Comparison of ENCODE assay signal across 10 cellular contexts in the genomic region with DNA sequence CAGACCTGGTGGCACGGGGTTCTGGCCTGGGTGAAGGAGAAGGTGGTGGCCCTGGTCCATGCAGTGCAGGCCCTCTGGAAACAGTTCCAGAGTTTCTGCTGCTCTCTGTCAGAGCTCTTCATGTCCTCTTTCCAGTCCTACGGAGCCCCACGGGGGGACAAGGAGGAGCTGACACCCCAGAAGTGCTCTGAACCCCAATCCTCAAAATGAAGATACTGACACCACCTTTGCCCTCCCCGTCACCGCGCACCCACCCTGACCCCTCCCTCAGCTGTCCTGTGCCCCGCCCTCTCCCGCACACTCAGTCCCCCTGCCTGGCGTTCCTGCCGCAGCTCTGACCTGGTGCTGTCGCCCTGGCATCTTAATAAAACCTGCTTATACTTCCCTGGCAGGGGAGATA. TPM values are rescaled to one million over a fixed set of nuclear protein-coding genes. Genes with fewer than 3 reads are reported as not detected.
DNase-seq lines count a peak whose midpoint lies in the region; ATAC-seq and TF ChIP-seq lines count a peak whose summit lies in the region.
"Not testable (repeated sequence)": the region's sequence is repeated elsewhere in the genome, so short reads cannot be mapped to it uniquely, and the experiment has no call there.
"Had no signal": no experiment of that assay in that cellular context is flagged by ENCODE, and none has a peak within 500 bp of the region (broad histone marks: within the 10 kb centered on the region; RNA-seq: fewer than 3 reads in every experiment).

No MANE protein-coding gene starts in this region.

- POLR2A ChIA-PET in CD8-positive, alpha-beta memory T cell (lab: Charles Lee), result not testable (repeated sequence)
- POLR2A ChIA-PET in activated CD4-positive, alpha-beta T cell treated with anti-CD3 and anti-CD28 coated beads for 36 hours (lab: Charles Lee), result interaction anchor here (0.7 kb wide), 1 partner anchor 60 kb away, joined by 4 read pairs; no protein-coding TSS in a partner anchor

- not testable (repeated sequence) for TF ChIP-seq CTCF in spleen (IDR thresholded peaks at IDR 0.05 in 8 of 11, conservative IDR thresholded peaks at IDR 0.05 in 3 of 11)

- not testable (repeated sequence) for TF ChIP-seq POLR2A in spleen (IDR thresholded peaks at IDR 0.05)

- WGBS in spleen, 5 donors, result 84 to 93% (median 90%) methylated on average over 8 to 10 of the region's 11 CpGs

- DNase-seq in CD8-positive, alpha-beta memory T cell; activated CD4-positive, alpha-beta T cell treated with anti-CD3 and anti-CD28 coated beads for 36 hours; activated T-cell treated with anti-CD3 and anti-CD28 coated beads, Interleukin-2, amount 50 U/mL, for 72 hours; activated naive CD8-positive, alpha-beta T cell treated with anti-CD3 and anti-CD28 coated beads for 36 hours; immature natural killer cell: not testable (repeated sequence)
- peak; percentile 60 for DNase-seq in spleen

- not testable (repeated sequence) for H3K27me3 ChIP-seq in CD8-positive, alpha-beta memory T cell (ENCODE audit: insufficient read depth, low read length, poor library complexity, severe bottlenecking); spleen (replicated peaks in 1 of 7)

- not testable (repeated sequence) for H3K9me3 Mint-ChIP-seq in CD8-positive, alpha-beta memory T cell; activated CD4-positive, alpha-beta T cell treated with anti-CD3 and anti-CD28 coated beads for 36 hours (ENCODE audit: low read depth); activated T-cell treated with anti-CD3 and anti-CD28 coated beads, Interleukin-2, amount 50 U/mL, for 72 hours; activated naive CD8-positive, alpha-beta T cell treated with anti-CD3 and anti-CD28 coated beads for 36 hours; immature natural killer cell

- peaks cover 76% of the 10 kb centered on the region for H3K4me1 ChIP-seq in CD8-positive, alpha-beta memory T cell (ENCODE audit: insufficient read depth, low read length)
- peaks cover 8 to 85% (median 41%) of the 10 kb centered on the region in 6 donors for H3K4me1 ChIP-seq in spleen

- H3K9me3 ChIP-seq in CD8-positive, alpha-beta memory T cell (ENCODE audit: low read length); spleen: not testable (repeated sequence)

- CTCF ChIA-PET in CD8-positive, alpha-beta memory T cell (lab: Charles Lee), result interaction anchor here (1.2 to 10.5 kb wide), 7 partner anchors 9 to 58 kb away, joined by 3 to 99 read pairs (median 7); no protein-coding TSS in a partner anchor
- CTCF ChIA-PET in activated CD4-positive, alpha-beta T cell treated with anti-CD3 and anti-CD28 coated beads for 36 hours (lab: Charles Lee), result interaction anchor here (0.9 kb wide), 1 partner anchor 60 kb away, joined by 3 read pairs; no protein-coding TSS in a partner anchor

- peaks cover 19% of the 10 kb centered on the region for H3K36me3 ChIP-seq in CD8-positive, alpha-beta memory T cell (ENCODE audit: insufficient read depth, low read length)
- peaks cover 0 to 30% (median 2%) of the 10 kb centered on the region in 6 donors for H3K36me3 ChIP-seq in spleen

- peak overlapping the region in 7 of 8 donors; percentile 39 to 94 (median 88) for H3K27ac Mint-ChIP-seq in CD8-positive, alpha-beta memory T cell
- H3K27ac Mint-ChIP-seq in activated CD4-positive, alpha-beta T cell treated with anti-CD3 and anti-CD28 coated beads for 36 hours, result peak overlapping the region; percentile 97
- peak overlapping the region; percentile 67 for H3K27ac Mint-ChIP-seq in activated T-cell treated with anti-CD3 and anti-CD28 coated beads, Interleukin-2, amount 50 U/mL, for 72 hours
- H3K27ac Mint-ChIP-seq in activated naive CD8-positive, alpha-beta T cell treated with anti-CD3 and anti-CD28 coated beads for 36 hours, result peak overlapping the region; percentile 90
- peak overlapping the region; percentile 86 to 95 (median 93) for H3K27ac Mint-ChIP-seq in immature natural killer cell

- H3K4me3 ChIP-seq in CD8-positive, alpha-beta memory T cell (ENCODE audit: low read length); spleen: not testable (repeated sequence)

- ATAC-seq in activated CD4-positive, alpha-beta T cell treated with anti-CD3 and anti-CD28 coated beads for 36 hours; activated T-cell treated with anti-CD3 and anti-CD28 coated beads, Interleukin-2, amount 50 U/mL, for 72 hours (replicated peaks in 1 of 2): not testable (repeated sequence)

- H3K36me3 Mint-ChIP-seq in CD8-positive, alpha-beta memory T cell, result peaks cover 18 to 50% (median 30%) of the 10 kb centered on the region in 3 donors
- peaks cover 49% of the 10 kb centered on the region for H3K36me3 Mint-ChIP-seq in activated CD4-positive, alpha-beta T cell treated with anti-CD3 and anti-CD28 coated beads for 36 hours (ENCODE audit: low read depth)
- peaks cover 29 to 41% of the 10 kb centered on the region in 2 donors for H3K36me3 Mint-ChIP-seq in activated T-cell treated with anti-CD3 and anti-CD28 coated beads, Interleukin-2, amount 50 U/mL, for 72 hours (ENCODE audit: insufficient read depth in 2 of 2)
- peaks cover 51% of the 10 kb centered on the region for H3K36me3 Mint-ChIP-seq in activated naive CD8-positive, alpha-beta T cell treated with anti-CD3 and anti-CD28 coated beads for 36 hours
- peaks cover 0 to 19% (median 18%) of the 10 kb centered on the region in 3 donors for H3K36me3 Mint-ChIP-seq in immature natural killer cell

- intact Hi-C loops in activated CD4-positive, alpha-beta T cell treated with anti-CD3 and anti-CD28 coated beads for 36 hours (cut with DNase I, micrococcal nuclease), result loop anchor here in 1 of 2 experiments (5.0 kb wide), 1 partner anchor 433 kb away; the partner anchor contains the start of gene CLUAP1
- intact Hi-C loops in spleen (cut with DNase I; ENCODE audit: low total_unique reads), result not testable (repeated sequence)

- peak overlapping the region; percentile 2 to 84 (median 73) for H3K4me3 Mint-ChIP-seq in CD8-positive, alpha-beta memory T cell
- H3K4me3 Mint-ChIP-seq in activated CD4-positive, alpha-beta T cell treated with anti-CD3 and anti-CD28 coated beads for 36 hours, result peak overlapping the region; percentile 64
- H3K4me3 Mint-ChIP-seq in activated T-cell treated with anti-CD3 and anti-CD28 coated beads, Interleukin-2, amount 50 U/mL, for 72 hours, result peak overlapping the region; percentile 98 to 100
- peak overlapping the region; percentile 15 for H3K4me3 Mint-ChIP-seq in activated naive CD8-positive, alpha-beta T cell treated with anti-CD3 and anti-CD28 coated beads for 36 hours
- peak overlapping the region; percentile 37 to 82 (median 66) for H3K4me3 Mint-ChIP-seq in immature natural killer cell

- H3K27ac ChIP-seq in CD8-positive, alpha-beta memory T cell (ENCODE audit: low read depth, low read length), result not testable (repeated sequence)
- peak overlapping the region in 3 of 8 donors; percentile 6 to 93 (median 37) for H3K27ac ChIP-seq in spleen

- H3K4me1 Mint-ChIP-seq in CD8-positive, alpha-beta memory T cell, result peaks cover 66 to 82% (median 79%) of the 10 kb centered on the region in 3 donors
- peaks cover 69% of the 10 kb centered on the region for H3K4me1 Mint-ChIP-seq in activated CD4-positive, alpha-beta T cell treated with anti-CD3 and anti-CD28 coated beads for 36 hours
- peaks cover 78% of the 10 kb centered on the region for H3K4me1 Mint-ChIP-seq in activated T-cell treated with anti-CD3 and anti-CD28 coated beads, Interleukin-2, amount 50 U/mL, for 72 hours (ENCODE audit: low read depth)
- H3K4me1 Mint-ChIP-seq in activated naive CD8-positive, alpha-beta T cell treated with anti-CD3 and anti-CD28 coated beads for 36 hours, result peaks cover 53% of the 10 kb centered on the region
- H3K4me1 Mint-ChIP-seq in immature natural killer cell, result peaks cover 81% of the 10 kb centered on the region in 2 donors

- not testable (repeated sequence) for H3K27me3 Mint-ChIP-seq in CD8-positive, alpha-beta memory T cell; activated CD4-positive, alpha-beta T cell treated with anti-CD3 and anti-CD28 coated beads for 36 hours; activated T-cell treated with anti-CD3 and anti-CD28 coated beads, Interleukin-2, amount 50 U/mL, for 72 hours (ENCODE audit: low read depth); activated naive CD8-positive, alpha-beta T cell treated with anti-CD3 and anti-CD28 coated beads for 36 hours
- H3K27me3 Mint-ChIP-seq in immature natural killer cell (ENCODE audit: low read depth in 3 of 3), result peaks cover 3 to 12% (median 11%) of the 10 kb centered on the region in 3 donors

RNA-seq across cellular contexts. Expression of gene IL32, which starts 3.7 kb away (rescaled TPM):
- 100 to 1,000 TPM; 975 to 992 TPM for total RNA-seq in CD8-positive, alpha-beta memory T cell
- polyA plus RNA-seq in CD8-positive, alpha-beta memory T cell, result 3,843 TPM
- total RNA-seq in activated CD4-positive, alpha-beta T cell treated with anti-CD3 and anti-CD28 coated beads for 36 hours, result 1,000 to 10,000 TPM; 1,864 to 2,360 TPM
- total RNA-seq in activated T-cell treated with anti-CD3 and anti-CD28 coated beads, Interleukin-2, amount 50 U/mL, for 72 hours, result 1,000 to 10,000 TPM; 1,427 to 2,251 TPM
- 1,000 to 10,000 TPM; 1,056 to 1,060 TPM for total RNA-seq in activated naive CD8-positive, alpha-beta T cell treated with anti-CD3 and anti-CD28 coated beads for 36 hours
- polyA plus RNA-seq in immature natural killer cell, result 1,000 to 10,000 TPM in 1 of 3 donors, 100 to 1,000 TPM in 2; 878 to 1,331 (median 944) TPM
- total RNA-seq in spleen, result 100 to 1,000 TPM; 171 to 414 (median 309) TPM
- polyA plus RNA-seq in spleen, result 100 to 1,000 TPM; 256 to 624 (median 277) TPM

RNA-seq across cellular contexts. Expression of gene MMP25, which starts 22.8 kb away (rescaled TPM):
- total RNA-seq in CD8-positive, alpha-beta memory T cell, result 1 to 10 TPM; 1.5 to 1.9 TPM
- 0.90 TPM for polyA plus RNA-seq in CD8-positive, alpha-beta memory T cell
- total RNA-seq in activated CD4-positive, alpha-beta T cell treated with anti-CD3 and anti-CD28 coated beads for 36 hours, result under 1 TPM; 0.55 to 0.91 TPM
- total RNA-seq in activated T-cell treated with anti-CD3 and anti-CD28 coated beads, Interleukin-2, amount 50 U/mL, for 72 hours, result 1 to 10 TPM; 2.3 to 5.2 TPM
- 1 to 10 TPM in 1 of 2 experiments, under 1 TPM in 1; 0.99 to 1.6 TPM for total RNA-seq in activated naive CD8-positive, alpha-beta T cell treated with anti-CD3 and anti-CD28 coated beads for 36 hours
- polyA plus RNA-seq in immature natural killer cell (1 to 10 TPM in 1 of 3 donors, under 1 TPM in 2; 0.19 to 2.2 (median 0.73) TPM), spleen (10 to 100 TPM in 2 of 3 donors, 1 to 10 TPM in 1; 2.7 to 45.0 (median 41.9) TPM)
- 100 to 1,000 TPM in 4 of 7 donors, 10 to 100 TPM in 3; 24.3 to 282 (median 113) TPM for total RNA-seq in spleen

RNA-seq across cellular contexts. Expression of gene ZSCAN10, which starts 29.9 kb away (rescaled TPM):
- total RNA-seq in CD8-positive, alpha-beta memory T cell, result under 1 TPM in 1 of 2 experiments, not detected in 1; 0.15 TPM
- not detected for polyA plus RNA-seq in CD8-positive, alpha-beta memory T cell
- under 1 TPM; 0.11 to 0.30 TPM for total RNA-seq in activated CD4-positive, alpha-beta T cell treated with anti-CD3 and anti-CD28 coated beads for 36 hours
- under 1 TPM; 0.28 to 0.48 TPM for total RNA-seq in activated T-cell treated with anti-CD3 and anti-CD28 coated beads, Interleukin-2, amount 50 U/mL, for 72 hours
- total RNA-seq in activated naive CD8-positive, alpha-beta T cell treated with anti-CD3 and anti-CD28 coated beads for 36 hours, result not detected
- polyA plus RNA-seq in immature natural killer cell (under 1 TPM in 1 of 3 donors, not detected in 2; 0.13 TPM), spleen (under 1 TPM in 2 of 3 donors, not detected in 1; 0.02 to 0.06 TPM)
- under 1 TPM in 1 of 7 donors, not detected in 6; 0.85 TPM for total RNA-seq in spleen
- total RNA-seq: Caco-2, HT1080 had no signal
- polyA plus RNA-seq: IgD-negative memory B cell had no signal

RNA-seq across cellular contexts. Expression of gene BICDL2, which starts 32.4 kb away (rescaled TPM):
- not detected for total RNA-seq in CD8-positive, alpha-beta memory T cell
- polyA plus RNA-seq in CD8-positive, alpha-beta memory T cell, result not detected
- 1 to 10 TPM in 1 of 2 experiments, under 1 TPM in 1; 0.58 to 1.2 TPM for total RNA-seq in activated CD4-positive, alpha-beta T cell treated with anti-CD3 and anti-CD28 coated beads for 36 hours
- total RNA-seq in activated T-cell treated with anti-CD3 and anti-CD28 coated beads, Interleukin-2, amount 50 U/mL, for 72 hours, result under 1 TPM in 1 of 2 donors, not detected in 1; 0.30 TPM
- total RNA-seq in activated naive CD8-positive, alpha-beta T cell treated with anti-CD3 and anti-CD28 coated beads for 36 hours, result under 1 TPM; 0.31 to 0.56 TPM
- polyA plus RNA-seq in immature natural killer cell (not detected), spleen (under 1 TPM; 0.03 to 0.22 (median 0.15) TPM)
- total RNA-seq in spleen, result under 1 TPM in 4 of 7 donors, not detected in 3; 0.30 to 0.77 (median 0.32) TPM
- total RNA-seq: HT1080 had no signal
- polyA plus RNA-seq: A549, IgD-negative memory B cell had no signal

RNA-seq across cellular contexts. Expression of gene ZNF205, which starts 43.2 kb away (rescaled TPM):
- total RNA-seq in CD8-positive, alpha-beta memory T cell, result under 1 TPM in 1 of 2 experiments, not detected in 1; 0.11 TPM
- polyA plus RNA-seq in CD8-positive, alpha-beta memory T cell, result not detected
- under 1 TPM; 0.21 to 0.32 TPM for total RNA-seq in activated CD4-positive, alpha-beta T cell treated with anti-CD3 and anti-CD28 coated beads for 36 hours
- total RNA-seq in activated T-cell treated with anti-CD3 and anti-CD28 coated beads, Interleukin-2, amount 50 U/mL, for 72 hours, result under 1 TPM; 0.12 to 0.28 TPM
- under 1 TPM; 0.35 to 0.36 TPM for total RNA-seq in activated naive CD8-positive, alpha-beta T cell treated with anti-CD3 and anti-CD28 coated beads for 36 hours
- polyA plus RNA-seq in immature natural killer cell (under 1 TPM in 1 of 3 donors, not detected in 2; 0.13 TPM), spleen (10 to 100 TPM in 1 of 3 donors, 1 to 10 TPM in 2; 3.5 to 14.2 (median 6.9) TPM)
- 10 to 100 TPM in 1 of 7 donors, 1 to 10 TPM in 6; 4.1 to 10.4 (median 5.3) TPM for total RNA-seq in spleen
- polyA plus RNA-seq: IgD-negative memory B cell had no signal

Comparison
In these comparisons a context has a peak if more than half of its experiments do, and no peak if none do; other contexts are left out.
1. H3K4me3 Mint-ChIP-seq: peak in every context shown above with its lines; median percentile 99 in activated T-cell treated with anti-CD3 and anti-CD28 coated beads, Interleukin-2, amount 50 U/mL, for 72 hours; 73 in CD8-positive, alpha-beta memory T cell; 66 in immature natural killer cell; 64 in activated CD4-positive, alpha-beta T cell treated with anti-CD3 and anti-CD28 coated beads for 36 hours; 15 in activated naive CD8-positive, alpha-beta T cell treated with anti-CD3 and anti-CD28 coated beads for 36 hours.
2. RNA of gene MMP25, which starts 22.8 kb away (total RNA-seq): 24.3 to 282 TPM in spleen; 2.3 to 5.2 TPM in activated T-cell treated with anti-CD3 and anti-CD28 coated beads, Interleukin-2, amount 50 U/mL, for 72 hours, 1.5 to 1.9 TPM in CD8-positive, alpha-beta memory T cell, 0.99 to 1.6 TPM in activated naive CD8-positive, alpha-beta T cell treated with anti-CD3 and anti-CD28 coated beads for 36 hours and 0.55 to 0.91 TPM in activated CD4-positive, alpha-beta T cell treated with anti-CD3 and anti-CD28 coated beads for 36 hours; every median in the first group is over 4 times any median in the second.
3. Peak in every context shown above with its lines, with median percentiles within 50 percentile points of each other: H3K27ac Mint-ChIP-seq.